ENCODE assay signal across 1 cellular context in genomic region chr17:17698869-17699351, GRCh38.
TF ChIP-seq lines count a peak whose summit lies in the region.

No MANE protein-coding gene starts in this region.

TF ChIP-seq in IMR-90, 13 proteins besides CTCF, POLR2A, EP300 and RAD21:
- TF ChIP-seq SMC3 (IDR thresholded peaks at IDR 0.05; ENCODE audit: low read depth, low read length) (no peak), RFX5 (IDR thresholded peaks at IDR 0.05; ENCODE audit: low read depth, low read length) (no peak), ELK1 (IDR thresholded peaks at IDR 0.05; ENCODE audit: borderline replicate concordance, low read depth, low read length) (no peak), FOS (IDR thresholded peaks at IDR 0.05; ENCODE audit: low read depth, low read length) (no peak), NFE2L2 (IDR thresholded peaks at IDR 0.05; ENCODE audit: low read depth, low read length) (no peak), BHLHE40 (IDR thresholded peaks at IDR 0.05; ENCODE audit: low read depth, low read length) (no peak), RCOR1 (IDR thresholded peaks at IDR 0.05; ENCODE audit: insufficient replicate concordance, low read length) (no peak), CEBPB (IDR thresholded peaks at IDR 0.05; ENCODE audit: low read depth, low read length) (no peak), CHD1 (IDR thresholded peaks at IDR 0.05; ENCODE audit: low read depth, low read length) (no peak), MAFK (IDR thresholded peaks at IDR 0.05; ENCODE audit: low read depth, low read length) (no peak), MXI1 (IDR thresholded peaks at IDR 0.05; ENCODE audit: borderline replicate concordance, low read depth, low read length) (no peak), MAZ (IDR thresholded peaks at IDR 0.05; ENCODE audit: borderline replicate concordance, low read depth, low read length) (no peak)
- TF ChIP-seq, protein P1, sequence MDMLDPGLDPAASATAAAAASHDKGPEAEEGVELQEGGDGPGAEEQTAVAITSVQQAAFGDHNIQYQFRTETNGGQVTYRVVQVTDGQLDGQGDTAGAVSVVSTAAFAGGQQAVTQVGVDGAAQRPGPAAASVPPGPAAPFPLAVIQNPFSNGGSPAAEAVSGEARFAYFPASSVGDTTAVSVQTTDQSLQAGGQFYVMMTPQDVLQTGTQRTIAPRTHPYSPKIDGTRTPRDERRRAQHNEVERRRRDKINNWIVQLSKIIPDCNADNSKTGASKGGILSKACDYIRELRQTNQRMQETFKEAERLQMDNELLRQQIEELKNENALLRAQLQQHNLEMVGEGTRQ (IDR thresholded peaks at IDR 0.05; ENCODE audit: low read depth, low read length) = no peak
TF ChIP-seq in IMR-90: peak in this region for 0.
